Comparison of ENCODE assay signal across 20 cellular contexts in the genomic region with DNA sequence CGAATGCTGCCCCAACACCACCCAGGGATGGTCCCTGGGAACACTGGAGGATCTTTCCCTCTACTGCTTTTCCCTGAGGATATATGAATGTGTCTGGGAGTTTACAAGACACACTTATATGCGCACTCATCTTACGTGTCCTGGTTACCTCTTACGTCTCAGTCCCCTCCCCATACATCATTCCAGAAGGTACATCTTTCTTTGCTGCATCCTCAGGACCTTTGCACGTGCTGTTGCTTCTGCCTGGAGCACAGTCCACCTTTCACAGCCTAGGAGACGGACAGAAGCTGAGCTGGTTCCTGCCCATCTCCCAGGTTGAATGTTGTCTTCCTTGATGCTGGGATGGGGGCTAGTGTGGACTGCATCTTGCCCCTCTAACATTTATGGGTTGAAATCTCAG.
"Had no signal": no experiment of that assay in that cellular context is flagged by ENCODE, and none has a peak within 500 bp of the region (broad histone marks: within the 10 kb centered on the region; RNA-seq: fewer than 3 reads in every experiment).

No MANE protein-coding gene starts in this region.

- H3K27me3 ChIP-seq: neural progenitor cell, ovary, testis had no signal

- H3K27ac ChIP-seq: dorsolateral prefrontal cortex, left lung, lower lobe of right lung, neural progenitor cell, ovary, testis, tibial nerve had no signal

- H3K9ac ChIP-seq: neural progenitor cell had no signal

- H3K36me3 ChIP-seq: left lung, lower lobe of right lung, neural progenitor cell, ovary, tibial nerve had no signal

- H3K9me3 ChIP-seq: lower lobe of right lung, mucosa of descending colon, ovary, testis had no signal

- H3K4me3 ChIP-seq: dorsolateral prefrontal cortex, left lung, lower lobe of right lung, mucosa of descending colon, neural progenitor cell, ovary, smooth muscle cell, testis, tibial nerve had no signal

- H3K4me2 ChIP-seq: neural progenitor cell, smooth muscle cell had no signal

- H3K4me1 ChIP-seq: lower lobe of right lung, neural progenitor cell, testis, tibial nerve had no signal

- H2AFZ ChIP-seq: neural progenitor cell had no signal

- FAIRE-seq: islet of Langerhans had no signal

- DNase-seq: cortex of kidney; dorsolateral prefrontal cortex; effector CD8-positive, alpha-beta T cell; foreskin melanocyte; head of caudate nucleus; hippocampal formation; left lung; lower lobe of right lung; mucosa of descending colon; natural killer cell; nucleus accumbens; ovary; right cardiac atrium; stimulated activated CD4-positive, alpha-beta T cell treated with anti-CD3 and anti-CD28 coated beads, Interleukin-4, amount 100 ng/mL, for 1 hour; stimulated activated CD8-positive, alpha-beta memory T cell treated with anti-CD3 and anti-CD28 coated beads, Interleukin-4, amount 100 ng/mL, for 48 hours; testis had no signal
